In the genomic region with DNA sequence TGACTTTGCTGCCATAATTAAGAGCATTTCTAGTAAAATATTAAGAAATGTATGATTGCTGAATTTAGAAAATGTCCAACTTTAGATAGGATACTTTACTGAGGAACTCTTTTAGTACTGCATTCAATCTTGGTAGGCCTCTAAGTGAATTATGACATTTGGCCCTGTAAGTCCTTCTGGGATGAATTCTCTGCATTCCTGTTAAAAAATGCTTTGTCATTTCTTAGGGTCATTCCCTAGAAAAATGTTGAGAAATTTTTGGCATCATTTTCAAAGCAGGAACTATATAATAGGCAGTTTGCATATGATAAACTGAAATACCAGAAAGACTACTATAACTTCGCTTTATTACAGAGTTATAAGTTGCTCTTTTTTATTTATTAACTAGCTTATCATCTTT, we compare ENCODE assay signal across 21 cellular contexts.
A peak's percentile ranks its signal among the peaks of the same experiment; 100 is the strongest.
DNase-seq lines count a peak whose midpoint lies in the region; ATAC-seq, FAIRE-seq and TF ChIP-seq lines count a peak whose summit lies in the region.
"Had no signal": no experiment of that assay in that cellular context is flagged by ENCODE, and none has a peak within 500 bp of the region (broad histone marks: within the 10 kb centered on the region; RNA-seq: fewer than 3 reads in every experiment).

No MANE protein-coding gene starts in this region.

- no peak overlapping the region for H3K27ac Mint-ChIP-seq in Calu3 (ENCODE audit: unreplicated experiment)
- H3K27ac Mint-ChIP-seq: activated CD4-positive, alpha-beta T cell treated with anti-CD3 and anti-CD28 coated beads, Interleukin-2, amount 10 ng/mL, durations not matched to agents 7 days and 5 days; activated naive CD4-positive, alpha-beta T cell treated with anti-CD3 and anti-CD28 coated beads, Interleukin-2, amount 10 ng/mL, durations not matched to agents 7 days and 5 days; B cell had no signal

- no peaks in the 10 kb centered on the region for H3K4me1 Mint-ChIP-seq in Calu3 (ENCODE audit: low read depth, unreplicated experiment)
- H3K4me1 Mint-ChIP-seq: activated CD4-positive, alpha-beta T cell treated with anti-CD3 and anti-CD28 coated beads, Interleukin-2, amount 10 ng/mL, durations not matched to agents 7 days and 5 days; activated naive CD4-positive, alpha-beta T cell treated with anti-CD3 and anti-CD28 coated beads, Interleukin-2, amount 10 ng/mL, durations not matched to agents 7 days and 5 days; B cell had no signal

- WGBS in pancreas, 2 donors = 58 to 61% methylated on average over 1 of the region's 1 CpG

- peak in 1 of 4 donors; percentile 28 for ATAC-seq in pancreas

- H2AFZ ChIP-seq in PC-9 = no peak overlapping the region

- no peaks in the 10 kb centered on the region for H3K9me3 ChIP-seq in PC-9 (ENCODE audit: insufficient read depth, low read depth)
- H3K9me3 ChIP-seq in pancreas = no peaks in the 10 kb centered on the region
- no peaks in the 10 kb centered on the region for H3K9me3 ChIP-seq in MG63
- H3K9me3 ChIP-seq: SJCRH30 had no signal

- H3K27me3 ChIP-seq in PC-9 (ENCODE audit: insufficient read depth, low read depth) (no peaks in the 10 kb centered on the region), pancreas (no peaks in the 10 kb centered on the region), MG63 (no peaks in the 10 kb centered on the region)
- H3K27me3 ChIP-seq: SJCRH30 had no signal

- H3K4me1 ChIP-seq in PC-9 (replicated peaks; ENCODE audit: insufficient read depth) (peaks cover 24% of the 10 kb centered on the region), pancreas (peaks cover 0 to 21% (median 11%) of the 10 kb centered on the region in 3 donors)
- H3K4me1 ChIP-seq: SJCRH30 had no signal

- no peaks in the 10 kb centered on the region for H3K36me3 Mint-ChIP-seq in Calu3 (ENCODE audit: insufficient read depth, unreplicated experiment)
- H3K36me3 Mint-ChIP-seq: activated naive CD4-positive, alpha-beta T cell treated with anti-CD3 and anti-CD28 coated beads, Interleukin-2, amount 10 ng/mL, durations not matched to agents 7 days and 5 days had no signal

- H3K27ac ChIP-seq in PC-9 (peak overlapping the region; percentile 56), pancreas (no peak overlapping the region), RWPE1 (no peak overlapping the region)
- H3K27ac ChIP-seq: SJCRH30, skin epidermis had no signal

- no peaks in the 10 kb centered on the region for H4K20me1 ChIP-seq in PC-9 (ENCODE audit: insufficient read depth)

- CTCF ChIA-PET in PC-9 (lab: Charles Lee) (no interaction called here), Calu3 (lab: Charles Lee) (no interaction called here), RWPE1 (lab: Yijun Ruan, JAX) (interaction anchor here (0.6 kb wide), 1 partner anchor 1474 kb away, joined by 3 read pairs; no protein-coding TSS in a partner anchor)

- no peaks in the 10 kb centered on the region for H3K27me3 Mint-ChIP-seq in Calu3 (ENCODE audit: unreplicated experiment)
- H3K27me3 Mint-ChIP-seq: activated naive CD4-positive, alpha-beta T cell treated with anti-CD3 and anti-CD28 coated beads, Interleukin-2, amount 10 ng/mL, durations not matched to agents 7 days and 5 days; B cell had no signal

- H3K4me3 ChIP-seq in AG10803 (ENCODE audit: low read length) (no peak overlapping the region), PC-9 (no peak overlapping the region), pancreas (no peak overlapping the region), MG63 (no peak overlapping the region)
- H3K4me3 ChIP-seq: SJCRH30, skin epidermis had no signal

- no peak overlapping the region for H3K4me3 Mint-ChIP-seq in Calu3 (ENCODE audit: low read depth, unreplicated experiment)
- H3K4me3 Mint-ChIP-seq: activated CD4-positive, alpha-beta T cell treated with anti-CD3 and anti-CD28 coated beads, Interleukin-2, amount 10 ng/mL, durations not matched to agents 7 days and 5 days; activated naive CD4-positive, alpha-beta T cell treated with anti-CD3 and anti-CD28 coated beads, Interleukin-2, amount 10 ng/mL, durations not matched to agents 7 days and 5 days; B cell had no signal

- intact Hi-C loops in PC-9 (cut with micrococcal nuclease; ENCODE audit: unreplicated experiment) (no loop called here), pancreas (cut with DNase I) (no loop called here), Calu3 (cut with micrococcal nuclease; ENCODE audit: unreplicated experiment) (no loop called here)

- H3K79me2 ChIP-seq in PC-9 (ENCODE audit: low read depth) = no peaks in the 10 kb centered on the region

- BruUV-seq in PC-9 (replicated peaks; lab: Mats Ljungman, UMichigan) (no TSS peak), Calu3 (replicated peaks; lab: Mats Ljungman, UMichigan) (no TSS peak)

- H3K36me3 ChIP-seq in PC-9 (ENCODE audit: low read depth) = no peaks in the 10 kb centered on the region
- H3K36me3 ChIP-seq in pancreas = no peaks in the 10 kb centered on the region
- H3K36me3 ChIP-seq in MG63 = no peaks in the 10 kb centered on the region
- H3K36me3 ChIP-seq: SJCRH30 had no signal

- H3K4me2 ChIP-seq in PC-9 = peak overlapping the region; percentile 34

- peaks cover 2% of the 10 kb centered on the region; the same call in 1 of the 2 replicates for H3F3A ChIP-seq in PC-9 (ENCODE audit: insufficient read depth, low read depth)

- DNase-seq in AG10803 (ENCODE audit: low read depth) (peak; percentile 88), PC-9 (peak in 1 of 2 experiments; percentile 77), fibroblast of peridontal ligament (ENCODE audit: extremely low read depth) (peak; percentile 33), pancreas (no peak), MG63 (no peak), Calu3 (no peak), RWPE1 (ENCODE audit: low spot score) (no peak), SHP77 (lab: John Stamatoyannopoulos, UW) (no peak)
- DNase-seq: activated CD4-positive, alpha-beta T cell treated with anti-CD3 and anti-CD28 coated beads, Interleukin-2, amount 10 ng/mL, durations not matched to agents 7 days and 5 days; activated naive CD4-positive, alpha-beta T cell treated with anti-CD3 and anti-CD28 coated beads, Interleukin-2, amount 10 ng/mL, durations not matched to agents 7 days and 5 days; activated T-cell treated with anti-CD3 and anti-CD28 coated beads for 4 hours; head of caudate nucleus; Kasumi-1; NCI-H345; nucleus accumbens; SJCRH30; stimulated activated naive CD4-positive, alpha-beta T cell treated with Interleukin-2 at 50 U/mL for 16 hours had no signal

- H3K9me2 ChIP-seq in PC-9 (ENCODE audit: insufficient read depth) = peaks cover 6% of the 10 kb centered on the region; the same call in 1 of the 2 replicates

- POLR2A ChIA-PET in PC-9 (lab: Charles Lee; ENCODE audit: unreplicated experiment) = no interaction called here
- POLR2A ChIA-PET in RWPE1 (lab: Yijun Ruan, JAX; ENCODE audit: low non-redundant PET) = no interaction called here

- peak; percentile 37 for FAIRE-seq in pancreas (lab: Jason Lieb, UNC)
- FAIRE-seq: bronchial epithelial cell, keratinocyte had no signal

- TF ChIP-seq CTCF in AG10803 (conservative IDR thresholded peaks at IDR 0.05; ENCODE audit: low read length) (no peak), PC-9 (conservative IDR thresholded peaks at IDR 0.05) (no peak), pancreas (IDR thresholded peaks at IDR 0.05) (no peak), Calu3 (IDR thresholded peaks at IDR 0.05; ENCODE audit: unreplicated experiment) (no peak), RWPE1 (conservative IDR thresholded peaks at IDR 0.05; ENCODE audit: low read depth) (no peak)

- H3K9me3 Mint-ChIP-seq in Calu3 (ENCODE audit: low read depth, unreplicated experiment) = no peaks in the 10 kb centered on the region
- H3K9me3 Mint-ChIP-seq: activated CD4-positive, alpha-beta T cell treated with anti-CD3 and anti-CD28 coated beads, Interleukin-2, amount 10 ng/mL, durations not matched to agents 7 days and 5 days; activated naive CD4-positive, alpha-beta T cell treated with anti-CD3 and anti-CD28 coated beads, Interleukin-2, amount 10 ng/mL, durations not matched to agents 7 days and 5 days had no signal

Comparison
In these comparisons a context has a peak if more than half of its experiments do, and no peak if none do; other contexts are left out.
1. DNase-seq: peak in AG10803 (single experiment) and fibroblast of peridontal ligament (single experiment); none in pancreas (0 of 6), MG63 (single experiment), Calu3 (single experiment), RWPE1 (single experiment) and SHP77 (0 of 2).